In genomic region chr6:64803470-64804166, GRCh38 we compare ENCODE assay signal across 19 cellular contexts.
DNase-seq lines count a peak whose midpoint lies in the region; ATAC-seq and TF ChIP-seq lines count a peak whose summit lies in the region.
"Had no signal": no experiment of that assay in that cellular context is flagged by ENCODE, and none has a peak within 500 bp of the region (broad histone marks: within the 10 kb centered on the region; RNA-seq: fewer than 3 reads in every experiment).

No MANE protein-coding gene starts in this region.

- peaks cover 5% of the 10 kb centered on the region for H3K27me3 Mint-ChIP-seq in osteocyte (ENCODE audit: unreplicated experiment)
- H3K27me3 Mint-ChIP-seq: CD4-positive, alpha-beta memory T cell had no signal

- H3K4me3 Mint-ChIP-seq in osteocyte (ENCODE audit: unreplicated experiment): no peak overlapping the region
- H3K4me3 Mint-ChIP-seq: CD14-positive monocyte; CD4-positive, alpha-beta memory T cell; GM23338; HFFc6 had no signal

- TF ChIP-seq CTCF in lower lobe of right lung (IDR thresholded peaks at IDR 0.05): no peak
- no peak for TF ChIP-seq CTCF in osteocyte (IDR thresholded peaks at IDR 0.05)
- TF ChIP-seq CTCF in right lobe of liver (IDR thresholded peaks at IDR 0.05): no peak

- H3K9me3 ChIP-seq in right cardiac atrium (ENCODE audit: control insufficient read depth, low read length) (no peaks in the 10 kb centered on the region), lower lobe of right lung (no peaks in the 10 kb centered on the region), right lobe of liver (no peaks in the 10 kb centered on the region)

- 85% methylated on average over 9 of the region's 9 CpGs for WGBS in right cardiac atrium
- 20% methylated on average over 1 of the region's 9 CpGs for WGBS in right lobe of liver (ENCODE audit: insufficient coverage, low coverage, low lambda C conversion rate, missing lambda C conversion rate)

- H3K27ac Mint-ChIP-seq in osteocyte (ENCODE audit: unreplicated experiment): no peak overlapping the region
- H3K27ac Mint-ChIP-seq: CD14-positive monocyte; CD4-positive, alpha-beta memory T cell; GM23338; HFFc6 had no signal

- H3K36me3 Mint-ChIP-seq in osteocyte (ENCODE audit: unreplicated experiment): no peaks in the 10 kb centered on the region
- H3K36me3 Mint-ChIP-seq: CD14-positive monocyte; CD4-positive, alpha-beta memory T cell had no signal

- intact Hi-C loops in right cardiac atrium (cut with DNase I) (no loop called here), cardiac septum (cut with DNase I) (no loop called here), lower lobe of right lung (cut with DNase I) (no loop called here), right lobe of liver (cut with DNase I) (no loop called here)

- no peaks in the 10 kb centered on the region for H3K36me3 ChIP-seq in lower lobe of right lung
- no peaks in the 10 kb centered on the region for H3K36me3 ChIP-seq in right lobe of liver
- H3K36me3 ChIP-seq: BLaER1 had no signal

- no peak for ATAC-seq in right cardiac atrium
- ATAC-seq in lower lobe of right lung: no peak
- ATAC-seq in right lobe of liver: no peak
- ATAC-seq in HG03439 (IDR thresholded peaks at IDR 0.05; ENCODE audit: unreplicated experiment): no peak
- ATAC-seq: GM23338, HCT116 had no signal

- no peak for TF ChIP-seq POLR2A in right lobe of liver (IDR thresholded peaks at IDR 0.05)

- H3K27me3 ChIP-seq in right cardiac atrium (ENCODE audit: control insufficient read depth, insufficient read depth): no peaks in the 10 kb centered on the region
- no peaks in the 10 kb centered on the region for H3K27me3 ChIP-seq in lower lobe of right lung (ENCODE audit: low read depth)
- no peaks in the 10 kb centered on the region for H3K27me3 ChIP-seq in right lobe of liver
- H3K27me3 ChIP-seq: BLaER1 had no signal

- H3K9me3 Mint-ChIP-seq in osteocyte (ENCODE audit: unreplicated experiment): no peaks in the 10 kb centered on the region
- H3K9me3 Mint-ChIP-seq: GM23338 had no signal

- no peaks in the 10 kb centered on the region for H3K4me1 Mint-ChIP-seq in osteocyte (ENCODE audit: unreplicated experiment)
- H3K4me1 Mint-ChIP-seq: CD14-positive monocyte; CD4-positive, alpha-beta memory T cell; GM23338 had no signal

- H3K4me1 ChIP-seq in right cardiac atrium (ENCODE audit: control insufficient read depth, insufficient read depth, low read length): no peaks in the 10 kb centered on the region
- H3K4me1 ChIP-seq in lower lobe of right lung: no peaks in the 10 kb centered on the region
- no peaks in the 10 kb centered on the region for H3K4me1 ChIP-seq in right lobe of liver
- H3K4me1 ChIP-seq: BLaER1 had no signal

- H3K4me3 ChIP-seq in right cardiac atrium (ENCODE audit: low read length) (no peak overlapping the region), lower lobe of right lung (no peak overlapping the region), right lobe of liver (no peak overlapping the region)
- H3K4me3 ChIP-seq: BLaER1, GM23338 had no signal

- no peak overlapping the region for H3K27ac ChIP-seq in right cardiac atrium (ENCODE audit: low read length)
- H3K27ac ChIP-seq in lower lobe of right lung: no peak overlapping the region
- H3K27ac ChIP-seq in right lobe of liver: no peak overlapping the region
- H3K27ac ChIP-seq: BLaER1, HL-60 had no signal

- peak in 2 of 3 donors; percentile 15 to 20 for DNase-seq in right cardiac atrium
- no peak for DNase-seq in cardiac septum (ENCODE audit: low spot score)
- DNase-seq in lower lobe of right lung: peak; percentile 18
- DNase-seq in osteocyte (ENCODE audit: extremely low spot score, unreplicated experiment): peak; percentile 81
- DNase-seq in right lobe of liver: no peak
- no peak for DNase-seq in T1000 (lab: John Stamatoyannopoulos, UW)
- no peak for DNase-seq in SW480 (ENCODE audit: low spot score)
- DNase-seq: 8988T, DMS153, DMS79, GDM1, HFFc6 had no signal

Comparison
In these comparisons a context has a peak if more than half of its experiments do, and no peak if none do; other contexts are left out.
1. DNase-seq: peak in right cardiac atrium (2 of 3), lower lobe of right lung (single experiment) and osteocyte (single experiment); none in cardiac septum (single experiment), right lobe of liver (0 of 3), T1000 (single experiment) and SW480 (single experiment).